8 cellular contexts compared by ENCODE assay signal in the genomic region with DNA sequence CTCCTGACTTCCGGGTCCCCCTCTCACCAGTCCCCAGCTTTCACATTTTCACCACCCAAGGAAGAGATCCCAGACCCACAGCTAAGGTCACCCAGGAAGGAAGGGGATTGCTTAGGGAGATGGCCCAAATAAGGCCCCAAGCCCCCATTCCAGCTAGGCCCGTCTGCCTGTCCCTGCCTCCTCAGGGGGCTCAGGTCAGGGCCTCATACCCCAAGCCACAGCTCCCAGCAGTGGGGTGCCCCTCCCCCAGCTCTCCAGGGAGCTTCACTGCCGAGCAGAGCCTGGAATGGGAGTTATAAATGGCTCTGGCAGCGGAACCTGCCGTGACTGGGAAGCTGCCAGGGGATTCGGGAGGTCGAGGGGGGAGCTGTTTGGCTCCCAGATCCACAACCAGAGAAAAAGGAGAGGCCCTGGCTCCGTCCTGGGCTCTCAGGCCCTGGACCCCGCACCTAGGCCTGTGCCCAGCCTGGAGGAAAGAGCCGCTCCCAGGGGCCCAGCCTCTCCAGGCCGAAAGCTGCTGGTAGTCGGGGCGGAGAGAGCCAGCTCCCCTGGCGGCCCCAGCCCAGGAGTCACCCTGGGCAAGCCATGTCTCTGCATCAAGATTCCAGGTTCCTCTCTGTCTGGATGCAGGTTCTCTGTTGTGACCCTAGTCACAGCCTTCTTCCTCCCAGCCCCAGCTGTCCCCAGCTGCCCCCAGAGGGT. TPM values are rescaled to one million over a fixed set of nuclear protein-coding genes. Genes with fewer than 3 reads are reported as not detected.
DNase-seq lines count a peak whose midpoint lies in the region; ATAC-seq and TF ChIP-seq lines count a peak whose summit lies in the region.

No MANE protein-coding gene starts in this region.

- intact Hi-C loops in MCF 10A (cut with micrococcal nuclease) (loop anchor here (1.0 kb wide), 1 partner anchor 28 kb away; no protein-coding TSS in a partner anchor), tibial artery (cut with DNase I; ENCODE audit: low total_unique reads) (loop anchor here (1.0 kb wide), 1 partner anchor 17 kb away; a partner anchor contains a TSS)

- H3K36me3 ChIP-seq in MG63 (no peaks in the 10 kb centered on the region; the same call in 1 of the 2 replicates), tibial artery (no peaks in the 10 kb centered on the region)

- peak overlapping the region; percentile 79 for H3K4me3 Mint-ChIP-seq in MCF 10A (ENCODE audit: unreplicated experiment)
- H3K4me3 Mint-ChIP-seq in activated naive CD8-positive, alpha-beta T cell treated with anti-CD3 and anti-CD28 coated beads, Interleukin-2, amount 50 U/mL, for 24 hours, result no peak overlapping the region

- H3K27ac ChIP-seq in tibial artery, result peak overlapping the region; percentile 90

- H3K27ac Mint-ChIP-seq in MCF 10A (ENCODE audit: low read depth, unreplicated experiment), result peak overlapping the region; percentile 79
- H3K27ac Mint-ChIP-seq in activated naive CD8-positive, alpha-beta T cell treated with anti-CD3 and anti-CD28 coated beads, Interleukin-2, amount 50 U/mL, for 24 hours, result no peak overlapping the region

- CTCF ChIA-PET in MCF 10A (lab: Yijun Ruan, JAX), result interaction anchor here (0.6 to 12.1 kb wide), 16 partner anchors 12 to 262 kb away, joined by 3 to 179 read pairs (median 8); a partner anchor contains a TSS

- peak; percentile 74 for DNase-seq in MG63
- peak; percentile 65 for DNase-seq in MCF 10A (ENCODE audit: unreplicated experiment)
- peak; percentile 78 for DNase-seq in left lobe of liver (ENCODE audit: low spot score)
- DNase-seq in tibial artery, result peak; percentile 88 to 97
- DNase-seq in occipital lobe (lab: John Stamatoyannopoulos, UW), result no peak
- no peak for DNase-seq in activated naive CD8-positive, alpha-beta T cell treated with anti-CD3 and anti-CD28 coated beads, Interleukin-2, amount 50 U/mL, for 24 hours
- no peak for DNase-seq in cerebellar nuclear complex (lab: John Stamatoyannopoulos, UW)
- no peak for DNase-seq in NCI-H748 (lab: John Stamatoyannopoulos, UW; ENCODE audit: unreplicated experiment)

- H3K4me3 ChIP-seq in MG63 (peak overlapping the region; percentile 38), tibial artery (peak overlapping the region; percentile 35 to 43)

- H3K36me3 Mint-ChIP-seq in MCF 10A (ENCODE audit: insufficient read depth, unreplicated experiment), result peaks cover 12% of the 10 kb centered on the region
- H3K36me3 Mint-ChIP-seq in activated naive CD8-positive, alpha-beta T cell treated with anti-CD3 and anti-CD28 coated beads, Interleukin-2, amount 50 U/mL, for 24 hours (ENCODE audit: low read depth), result no peaks in the 10 kb centered on the region

- POLR2A ChIA-PET in MCF 10A (lab: Yijun Ruan, JAX), result interaction anchor here (0.7 to 6.2 kb wide), 15 partner anchors 9 to 293 kb away, joined by 3 to 62 read pairs (median 4); a partner anchor contains a TSS

- H3K4me1 ChIP-seq in tibial artery, result peaks cover 6 to 100% (median 97%) of the 10 kb centered on the region in 4 donors

- peak; percentile 65 for ATAC-seq in left lobe of liver
- ATAC-seq in activated naive CD8-positive, alpha-beta T cell treated with anti-CD3 and anti-CD28 coated beads, Interleukin-2, amount 50 U/mL, for 24 hours, result no peak

- no TSS peak for BruUV-seq in MCF 10A (replicated peaks; lab: Mats Ljungman, UMichigan)

- no peak for TF ChIP-seq CTCF in MCF 10A (IDR thresholded peaks at IDR 0.05; ENCODE audit: unreplicated experiment)
- peak in 1 of 2 experiments; percentile 18 for TF ChIP-seq CTCF in tibial artery (IDR thresholded peaks at IDR 0.05)

- no peaks in the 10 kb centered on the region for H3K9me3 Mint-ChIP-seq in MCF 10A (ENCODE audit: unreplicated experiment)
- H3K9me3 Mint-ChIP-seq in activated naive CD8-positive, alpha-beta T cell treated with anti-CD3 and anti-CD28 coated beads, Interleukin-2, amount 50 U/mL, for 24 hours, result no peaks in the 10 kb centered on the region

- H3K27me3 Mint-ChIP-seq in MCF 10A (ENCODE audit: insufficient read depth, unreplicated experiment), result no peaks in the 10 kb centered on the region
- H3K27me3 Mint-ChIP-seq in activated naive CD8-positive, alpha-beta T cell treated with anti-CD3 and anti-CD28 coated beads, Interleukin-2, amount 50 U/mL, for 24 hours, result no peaks in the 10 kb centered on the region

- H3K27me3 ChIP-seq in MG63, result no peaks in the 10 kb centered on the region
- H3K27me3 ChIP-seq in tibial artery, result no peaks in the 10 kb centered on the region

- peaks cover 44% of the 10 kb centered on the region for H3K4me1 Mint-ChIP-seq in MCF 10A (ENCODE audit: insufficient read depth, unreplicated experiment)
- peaks cover 2% of the 10 kb centered on the region for H3K4me1 Mint-ChIP-seq in activated naive CD8-positive, alpha-beta T cell treated with anti-CD3 and anti-CD28 coated beads, Interleukin-2, amount 50 U/mL, for 24 hours

- no peaks in the 10 kb centered on the region for H3K9me3 ChIP-seq in MG63
- no peaks in the 10 kb centered on the region for H3K9me3 ChIP-seq in tibial artery

RNA-seq across cellular contexts. Expression of a gene that starts 0.6 kb away (rescaled TPM):
- total RNA-seq in MG63 (2014; rRNA removed; shearing (Covaris generic); ENCODE audit: low replicate concordance), result 4.0 and 8.2 TPM in 2 replicates
- 36.0 and 45.3 TPM in 2 replicates for total RNA-seq in MCF 10A (2022)
- total RNA-seq in left lobe of liver, result 16.6 TPM
- total RNA-seq in occipital lobe, result 1.6 TPM

RNA-seq across cellular contexts. Expression of a gene that starts 10.6 kb away (rescaled TPM):
- not detected in 2 replicates for total RNA-seq in MG63 (2014; rRNA removed; shearing (Covaris generic); ENCODE audit: low replicate concordance)
- total RNA-seq in MCF 10A (2022) (not detected in 2 replicates), left lobe of liver (not detected), occipital lobe (not detected)

RNA-seq across cellular contexts. Expression of a gene that starts 16.7 kb away (rescaled TPM):
- 8.9 and 9.6 TPM in 2 replicates for total RNA-seq in MG63 (2014; rRNA removed; shearing (Covaris generic); ENCODE audit: low replicate concordance)
- total RNA-seq in MCF 10A (2022) (14.9 and 15.7 TPM in 2 replicates), left lobe of liver (7.7 TPM), occipital lobe (14.8 TPM)

RNA-seq across cellular contexts. Expression of a gene that starts 17.8 kb away (rescaled TPM):
- 0.37 and 0.43 TPM in 2 replicates for total RNA-seq in MG63 (2014; rRNA removed; shearing (Covaris generic); ENCODE audit: low replicate concordance)
- 1.8 and 2.1 TPM in 2 replicates for total RNA-seq in MCF 10A (2022)
- 0.25 TPM for total RNA-seq in left lobe of liver
- total RNA-seq in occipital lobe, result 9.2 TPM

RNA-seq across cellular contexts. Expression of a gene that starts 32.5 kb away (rescaled TPM):
- total RNA-seq in MG63 (2014; rRNA removed; shearing (Covaris generic); ENCODE audit: low replicate concordance), result not detected in 2 replicates
- total RNA-seq in MCF 10A (2022), result 0.15 and 0.84 TPM in 2 replicates
- total RNA-seq in left lobe of liver, result 8.7 TPM
- 3.3 TPM for total RNA-seq in occipital lobe

Comparison
In these comparisons a context has a peak if more than half of its experiments do, and no peak if none do; other contexts are left out.
1. DNase-seq: peak in MG63 (single experiment), MCF 10A (single experiment), left lobe of liver (single experiment) and tibial artery (2 of 2); none in occipital lobe (single experiment), activated naive CD8-positive, alpha-beta T cell treated with anti-CD3 and anti-CD28 coated beads, Interleukin-2, amount 50 U/mL, for 24 hours (single experiment), cerebellar nuclear complex (0 of 2) and NCI-H748 (single experiment).